In genomic region chr10:45640941-45641340, GRCh38 we compare ENCODE assay signal across 27 cellular contexts.
"Had no signal": no experiment of that assay in that cellular context is flagged by ENCODE, and none has a peak within 500 bp of the region (broad histone marks: within the 10 kb centered on the region; RNA-seq: fewer than 3 reads in every experiment).

No MANE protein-coding gene starts in this region.

- DNase-seq: activated B cell treated with CpG ODN at 0.5 μM for 24 hours; activated CD4-positive, alpha-beta T cell treated with anti-CD3 and anti-CD28 coated beads for 48 hours; activated CD4-positive, alpha-beta T cell treated with anti-CD3 and anti-CD28 coated beads, Interleukin-2, amount 50 U/mL, for 1 hour; activated CD4-positive, alpha-beta T cell treated with anti-CD3 and anti-CD28 coated beads, Interleukin-2, amount 50 U/mL, for 48 hours; activated CD8-positive, alpha-beta memory T cell treated with anti-CD3 and anti-CD28 coated beads for 24 hours; activated CD8-positive, alpha-beta T cell treated with anti-CD3 and anti-CD28 coated beads for 36 hours; activated effector memory CD4-positive, alpha-beta T cell treated with anti-CD3 and anti-CD28 coated beads, Interleukin-2, amount 50 U/mL, for 16 hours; activated naive CD4-positive, alpha-beta T cell treated with anti-CD3 and anti-CD28 coated beads for 36 hours; activated naive CD8-positive, alpha-beta T cell treated with anti-CD3 and anti-CD28 coated beads for 36 hours; activated naive CD8-positive, alpha-beta T cell treated with anti-CD3 and anti-CD28 coated beads, Interleukin-2, amount 50 U/mL, for 24 hours; activated T-cell treated with anti-CD3 and anti-CD28 coated beads, Interleukin-2, amount 50 U/mL, for 48 hours; adrenal gland; amygdala; aorta; body of pancreas; cortex of kidney; dermis blood vessel endothelial cell; effector CD4-positive, alpha-beta T cell; effector memory CD8-positive, alpha-beta T cell; esophagus squamous epithelium; foreskin melanocyte; heart right ventricle; T1000; WERI-Rb-1 had no signal

- H3K4me1 ChIP-seq: body of pancreas, esophagus squamous epithelium, gastroesophageal sphincter, heart right ventricle had no signal

- FAIRE-seq: colon had no signal

- H3K27ac ChIP-seq: adrenal gland, body of pancreas, esophagus squamous epithelium, gastroesophageal sphincter, heart right ventricle, WERI-Rb-1 had no signal

- H3K4me3 ChIP-seq: adrenal gland, body of pancreas, esophagus squamous epithelium, gastroesophageal sphincter, heart right ventricle had no signal

- H3K36me3 ChIP-seq: adrenal gland, WERI-Rb-1 had no signal

- H3K9me3 ChIP-seq: adrenal gland, body of pancreas, esophagus squamous epithelium, gastroesophageal sphincter, heart right ventricle had no signal

- ATAC-seq: activated CD4-positive, CD25-positive, alpha-beta regulatory T cell treated with anti-CD3 and anti-CD28 coated beads, Interleukin-2, amount 50 U/mL, for 24 hours; activated CD8-positive, alpha-beta T cell treated with anti-CD3 and anti-CD28 coated beads for 36 hours; activated naive CD8-positive, alpha-beta T cell treated with anti-CD3 and anti-CD28 coated beads, Interleukin-2, amount 50 U/mL, for 24 hours; body of pancreas; effector memory CD8-positive, alpha-beta T cell; gastroesophageal sphincter; heart right ventricle had no signal

- H3K27me3 ChIP-seq: adrenal gland, body of pancreas, esophagus squamous epithelium, gastroesophageal sphincter, heart right ventricle had no signal
